ENCODE assay signal across 28 cellular contexts in genomic region chr16:73275024-73275423, GRCh38.
A peak's percentile ranks its signal among the peaks of the same experiment; 100 is the strongest.
DNase-seq lines count a peak whose midpoint lies in the region; ATAC-seq, FAIRE-seq and TF ChIP-seq lines count a peak whose summit lies in the region.
"Had no signal": no experiment of that assay in that cellular context is flagged by ENCODE, and none has a peak within 500 bp of the region (broad histone marks: within the 10 kb centered on the region; RNA-seq: fewer than 3 reads in every experiment).

No MANE protein-coding gene starts in this region.

- no peaks in the 10 kb centered on the region for H3K36me3 ChIP-seq in mucosa of descending colon (ENCODE audit: low read depth)
- H3K36me3 ChIP-seq in esophagus muscularis mucosa, result no peaks in the 10 kb centered on the region
- H3K36me3 ChIP-seq: adrenal gland, heart left ventricle, left lung, pancreas, sigmoid colon, suprapubic skin, WERI-Rb-1 had no signal

- TF ChIP-seq EP300 in esophagus muscularis mucosa (IDR thresholded peaks at IDR 0.05), result no peak

- H3K27ac Mint-ChIP-seq in activated naive CD4-positive, alpha-beta T cell treated with anti-CD3 and anti-CD28 coated beads, Interleukin-2, amount 10 ng/mL, durations not matched to agents 7 days and 5 days, result no peak overlapping the region
- H3K27ac Mint-ChIP-seq: natural killer cell had no signal

- H3K9me3 Mint-ChIP-seq in activated naive CD4-positive, alpha-beta T cell treated with anti-CD3 and anti-CD28 coated beads, Interleukin-2, amount 10 ng/mL, durations not matched to agents 7 days and 5 days, result peaks cover 7% of the 10 kb centered on the region
- H3K9me3 Mint-ChIP-seq: natural killer cell had no signal

- no peaks in the 10 kb centered on the region for H3K27me3 Mint-ChIP-seq in activated naive CD4-positive, alpha-beta T cell treated with anti-CD3 and anti-CD28 coated beads, Interleukin-2, amount 10 ng/mL, durations not matched to agents 7 days and 5 days

- H3K9me3 ChIP-seq in mucosa of descending colon (no peaks in the 10 kb centered on the region), esophagus muscularis mucosa (no peaks in the 10 kb centered on the region)
- H3K9me3 ChIP-seq: adrenal gland, heart left ventricle, left lung, pancreas, sigmoid colon, SK-N-SH, suprapubic skin had no signal

- H3K36me3 Mint-ChIP-seq in activated naive CD4-positive, alpha-beta T cell treated with anti-CD3 and anti-CD28 coated beads, Interleukin-2, amount 10 ng/mL, durations not matched to agents 7 days and 5 days, result no peaks in the 10 kb centered on the region
- H3K36me3 Mint-ChIP-seq: natural killer cell had no signal

- FAIRE-seq in RCC 7860 (lab: Jason Lieb, UNC), result no peak
- FAIRE-seq: pancreas had no signal

- 83% methylated on average over 4 of the region's 5 CpGs for WGBS in esophagus muscularis mucosa

- H3K27me3 ChIP-seq in esophagus muscularis mucosa, result no peaks in the 10 kb centered on the region
- H3K27me3 ChIP-seq: adrenal gland, left lung, pancreas, sigmoid colon had no signal

- CTCF ChIA-PET in activated naive CD4-positive, alpha-beta T cell treated with anti-CD3 and anti-CD28 coated beads, Interleukin-2, amount 10 ng/mL, durations not matched to agents 7 days and 5 days (lab: Charles Lee), result no interaction called here

- H3K4me3 Mint-ChIP-seq in activated naive CD4-positive, alpha-beta T cell treated with anti-CD3 and anti-CD28 coated beads, Interleukin-2, amount 10 ng/mL, durations not matched to agents 7 days and 5 days, result no peak overlapping the region
- H3K4me3 Mint-ChIP-seq: natural killer cell had no signal

- no peak for DNase-seq in mucosa of descending colon
- DNase-seq in RCC 7860 (ENCODE audit: low spot score), result no peak
- DNase-seq in esophagus muscularis mucosa (ENCODE audit: extremely low spot score), result no peak
- DNase-seq in activated naive CD4-positive, alpha-beta T cell treated with anti-CD3 and anti-CD28 coated beads, Interleukin-2, amount 10 ng/mL, durations not matched to agents 7 days and 5 days, result no peak
- DNase-seq: activated CD4-positive, alpha-beta T cell treated with anti-CD3 and anti-CD28 coated beads, Interleukin-2, amount 50 U/mL, for 4 hours; activated gamma-delta T cell treated with Interleukin-2 at 50 U/mL for 16 hours; adrenal gland; C1 segment of cervical spinal cord; cortex of kidney; DMS 273 treated with DMSO at 0.1 percent for 48 hours; GF-D8; HCEC 1CT; heart left ventricle; left lung; natural killer cell; NCI-H1048; NCI-H1930; NCI-H446; NK-92 treated with Interleukin-12 subunit alpha and Interleukin-12 subunit beta, amount 100 ng/mL, for 24 hours; pancreas; sigmoid colon; SK-N-SH; WERI-Rb-1 had no signal

- H3K4me3 ChIP-seq in mucosa of descending colon (no peak overlapping the region), esophagus muscularis mucosa (no peak overlapping the region)
- H3K4me3 ChIP-seq: adrenal gland, heart left ventricle, left lung, pancreas, sigmoid colon, suprapubic skin had no signal

- no peak for TF ChIP-seq CTCF in mucosa of descending colon (IDR thresholded peaks at IDR 0.05)
- no peak for TF ChIP-seq CTCF in esophagus muscularis mucosa (IDR thresholded peaks at IDR 0.05)

- H3K4me1 ChIP-seq in mucosa of descending colon (ENCODE audit: low read depth) (no peaks in the 10 kb centered on the region), esophagus muscularis mucosa (no peaks in the 10 kb centered on the region)
- H3K4me1 ChIP-seq: adrenal gland, heart left ventricle, left lung, pancreas, sigmoid colon, suprapubic skin had no signal

- no peak overlapping the region for H3K27ac ChIP-seq in esophagus muscularis mucosa (replicated peaks in 1 of 4)
- H3K27ac ChIP-seq: adrenal gland, heart left ventricle, left lung, pancreas, sigmoid colon, suprapubic skin, WERI-Rb-1 had no signal

- intact Hi-C loops in mucosa of descending colon (cut with DNase I, micrococcal nuclease) (no loop called here), esophagus muscularis mucosa (cut with DNase I) (no loop called here)

- TF ChIP-seq POLR2A in esophagus muscularis mucosa (IDR thresholded peaks at IDR 0.05; ENCODE audit: low read depth), result no peak

- H3K4me1 Mint-ChIP-seq in activated naive CD4-positive, alpha-beta T cell treated with anti-CD3 and anti-CD28 coated beads, Interleukin-2, amount 10 ng/mL, durations not matched to agents 7 days and 5 days, result no peaks in the 10 kb centered on the region
- H3K4me1 Mint-ChIP-seq: natural killer cell had no signal

- ATAC-seq in GM18907 (IDR thresholded peaks at IDR 0.05; ENCODE audit: unreplicated experiment), result peak; percentile 95
- ATAC-seq in GM21529 (IDR thresholded peaks at IDR 0.05; ENCODE audit: unreplicated experiment), result peak; percentile 72
- ATAC-seq in HG03060 (IDR thresholded peaks at IDR 0.05; ENCODE audit: low read depth, unreplicated experiment), result peak; percentile 78
- ATAC-seq in mucosa of descending colon, result peak; percentile 79
- no peak for ATAC-seq in GM18502 (IDR thresholded peaks at IDR 0.05; ENCODE audit: poor library complexity, unreplicated experiment)
- ATAC-seq: heart left ventricle, left lung, natural killer cell, pancreas had no signal
